Comparison of ENCODE assay signal across 8 cellular contexts in the genomic region with DNA sequence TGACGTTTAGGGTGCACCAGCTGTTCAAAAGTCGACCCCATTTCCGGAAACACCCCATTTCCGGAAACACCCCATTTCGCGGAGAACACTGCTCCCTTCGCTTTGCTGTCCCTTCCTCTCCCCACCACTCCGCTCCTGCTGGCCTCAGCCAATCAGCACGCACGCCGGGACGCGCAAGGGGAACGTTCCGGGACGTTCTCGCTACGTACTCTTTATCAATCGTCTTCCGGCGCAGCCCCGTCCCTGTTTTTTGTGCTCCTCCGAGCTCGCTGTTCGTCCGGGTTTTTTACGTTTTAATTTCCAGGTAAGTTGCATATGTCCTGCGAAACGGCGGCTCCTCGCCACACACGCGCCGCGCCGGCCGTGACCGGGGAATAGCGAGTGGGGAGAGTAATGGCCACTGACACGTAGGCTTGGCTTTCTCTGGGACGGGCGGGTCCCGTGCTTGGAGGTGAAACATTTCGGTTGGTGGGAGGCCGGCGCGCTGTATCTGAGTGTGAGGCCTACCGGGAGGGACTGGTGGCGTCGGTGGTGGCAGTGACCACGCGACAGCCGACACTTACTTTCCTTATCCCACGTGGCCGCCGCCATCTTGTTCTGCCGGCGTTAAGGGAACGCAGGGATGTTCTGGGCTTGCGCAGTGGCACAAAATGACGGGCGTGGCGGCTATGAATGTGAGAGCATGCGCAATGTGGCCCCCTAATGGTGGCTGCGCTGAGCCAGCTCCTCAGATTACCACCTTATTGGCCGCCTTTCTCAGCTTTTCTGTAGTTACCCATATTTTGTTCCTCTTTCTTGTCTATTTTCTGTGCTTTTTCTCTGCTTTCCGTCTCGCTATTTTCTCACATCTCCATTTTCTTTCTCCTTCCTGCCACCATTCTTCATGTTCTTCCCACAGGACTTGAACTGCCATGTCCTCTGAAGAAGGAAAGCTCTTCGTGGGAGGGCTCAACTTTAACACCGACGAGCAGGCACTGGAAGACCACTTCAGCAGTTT. TPM values are rescaled to one million over a fixed set of nuclear protein-coding genes. Genes with fewer than 3 reads are reported as not detected.
DNase-seq lines count a peak whose midpoint lies in the region; ATAC-seq, FAIRE-seq and TF ChIP-seq lines count a peak whose summit lies in the region.

A gene (plus strand): TSS at position 215 of the 997 bp plus-strand sequence. CDS start 697 bp downstream, at position 912.

- H3K79me2 ChIP-seq in trophoblast cell (ENCODE audit: control insufficient read depth, insufficient read depth, low read length, poor library complexity) = peaks cover 10% of the 10 kb centered on the region

- H3K9me3 ChIP-seq in adipocyte (ENCODE audit: control insufficient read depth, low read length) (no peaks in the 10 kb centered on the region), cardiac muscle cell (ENCODE audit: low read depth) (no peaks in the 10 kb centered on the region), trophoblast cell (ENCODE audit: insufficient read depth, low read depth, low read length) (no peaks in the 10 kb centered on the region), tibial nerve (no peaks in the 10 kb centered on the region)

- peak within 1 kb of the TSS; percentile 92 for H4K12ac ChIP-seq in trophoblast cell (ENCODE audit: low read depth, low read length)

- H2BK12ac ChIP-seq in trophoblast cell (ENCODE audit: low read length) = no peak within 1 kb of the TSS

- H4K8ac ChIP-seq in trophoblast cell (ENCODE audit: low read depth, low read length) = peak within 1 kb of the TSS; percentile 99

- peak within 1 kb of the TSS; percentile 78 for H2BK5ac ChIP-seq in trophoblast cell (ENCODE audit: low read depth, low read length, poor library complexity)

- H3K4ac ChIP-seq in trophoblast cell (ENCODE audit: low read depth, low read length) = peak within 1 kb of the TSS; percentile 94

- peak within 1 kb of the TSS; percentile 99 for H3K27ac ChIP-seq in cardiac muscle cell
- H3K27ac ChIP-seq in trophoblast cell (ENCODE audit: low read depth, low read length) = peak within 1 kb of the TSS; percentile 95
- H3K27ac ChIP-seq in tibial nerve = peak within 1 kb of the TSS; percentile 94 to 100 (median 99)

- peak within 1 kb of the TSS; percentile 89 for H3K4me3 ChIP-seq in adipocyte (ENCODE audit: low read length)
- H3K4me3 ChIP-seq in cardiac muscle cell = peak within 1 kb of the TSS; percentile 83
- H3K4me3 ChIP-seq in trophoblast cell (ENCODE audit: low read depth, low read length) = peak within 1 kb of the TSS; percentile 97
- peak within 1 kb of the TSS; percentile 48 to 79 (median 63) for H3K4me3 ChIP-seq in tibial nerve

- DNase-seq in GM12891 (ENCODE audit: insufficient read length, low spot score) (peak; percentile 61), NCI-H1436 treated with DMSO at 0.1 percent for 48 hours (lab: John Stamatoyannopoulos, UW) (peak; percentile 34), T follicular helper cell (ENCODE audit: low read depth) (peak; percentile 88), adipocyte (ENCODE audit: low read depth) (peak; percentile 93), cardiac muscle cell (ENCODE audit: low read depth in 1 of 2, low spot score in 1 of 2) (peak; percentile 84 to 95), trophoblast cell (peak; percentile 78 to 87), tibial nerve (ENCODE audit: low spot score in 2 of 2) (peak; percentile 80 to 86)

- TF ChIP-seq POLR2A in GM12891 (IDR thresholded peaks at IDR 0.05; ENCODE audit: low read depth, low read length) = peak; percentile 91
- peak; percentile 84 to 86 for TF ChIP-seq POLR2A in tibial nerve (IDR thresholded peaks at IDR 0.05)

- TF ChIP-seq CTCF in cardiac muscle cell (IDR thresholded peaks at IDR 0.05; ENCODE audit: low read depth, low read length) = peak; percentile 46
- TF ChIP-seq CTCF in tibial nerve (IDR thresholded peaks at IDR 0.05) = peak; percentile 27 to 61 (median 40)

- H3K36me3 ChIP-seq in adipocyte (ENCODE audit: control insufficient read depth, insufficient read depth, low read length, severe bottlenecking) (peaks cover 43% of the 10 kb centered on the region), cardiac muscle cell (peaks cover 18% of the 10 kb centered on the region), trophoblast cell (ENCODE audit: control insufficient read depth in 1 of 2, insufficient read depth in 2 of 2, low read length in 2 of 2) (peaks cover 17 to 31% of the 10 kb centered on the region in 2 experiments), tibial nerve (peaks cover 0 to 46% (median 0%) of the 10 kb centered on the region in 3 donors)

- H3K9ac ChIP-seq in adipocyte (ENCODE audit: low read length) = peak within 1 kb of the TSS; percentile 100
- H3K9ac ChIP-seq in trophoblast cell (ENCODE audit: low read length) = peak within 1 kb of the TSS; percentile 100

- H3K4me1 ChIP-seq in adipocyte (ENCODE audit: control insufficient read depth, insufficient read depth, low read length) (peaks cover 16% of the 10 kb centered on the region), cardiac muscle cell (ENCODE audit: low read depth) (no peaks in the 10 kb centered on the region), trophoblast cell (ENCODE audit: control insufficient read depth in 1 of 2, insufficient read depth in 2 of 2, low read length in 2 of 2) (peaks cover 10 to 12% of the 10 kb centered on the region in 2 experiments), tibial nerve (peaks cover 0 to 20% (median 12%) of the 10 kb centered on the region in 4 donors)

- H3K27me3 ChIP-seq in adipocyte (replicated peaks; ENCODE audit: control insufficient read depth, insufficient read depth, low read length) = no peaks in the 10 kb centered on the region
- no peaks in the 10 kb centered on the region for H3K27me3 ChIP-seq in cardiac muscle cell
- no peaks in the 10 kb centered on the region for H3K27me3 ChIP-seq in trophoblast cell (ENCODE audit: insufficient read depth, low read length)
- H3K27me3 ChIP-seq in tibial nerve = no peaks in the 10 kb centered on the region

- H2AFZ ChIP-seq in trophoblast cell (ENCODE audit: insufficient read depth, low read length, poor library complexity) = peak within 1 kb of the TSS; percentile 87

- H2BK120ac ChIP-seq in trophoblast cell (ENCODE audit: insufficient read depth, low read length, poor library complexity) = peak within 1 kb of the TSS; percentile 93

- peak within 1 kb of the TSS; percentile 98 for H3K14ac ChIP-seq in trophoblast cell (ENCODE audit: low read length)

- WGBS in trophoblast cell (ENCODE audit: extremely low coverage, insufficient coverage, insufficient read length) = no CpG with 5 or more reads among the region's 71 CpGs
- WGBS in tibial nerve, 2 donors = 1 to 37% methylated on average over 30 to 71 of the region's 71 CpGs

- peak in 1 of 2 donors; percentile 97 for TF ChIP-seq EP300 in tibial nerve (IDR thresholded peaks at IDR 0.05)

- peak within 1 kb of the TSS; percentile 91 for H2AK5ac ChIP-seq in trophoblast cell (ENCODE audit: low read length)

- ATAC-seq in HG02798 (IDR thresholded peaks at IDR 0.05; ENCODE audit: poor library complexity, unreplicated experiment) = peak; percentile 94

- H3K4me2 ChIP-seq in trophoblast cell (ENCODE audit: low read length) = peak within 1 kb of the TSS; percentile 71

- H3K23ac ChIP-seq in trophoblast cell (ENCODE audit: low read length) = no peak within 1 kb of the TSS

- H3K18ac ChIP-seq in trophoblast cell (ENCODE audit: low read length) = peak within 1 kb of the TSS; percentile 96

- peaks cover 12% of the 10 kb centered on the region for H3K79me1 ChIP-seq in trophoblast cell (ENCODE audit: low read length)

- H4K91ac ChIP-seq in trophoblast cell (ENCODE audit: low read depth, low read length) = peak within 1 kb of the TSS; percentile 99

- peak; percentile 100 for FAIRE-seq in GM12891 (lab: Jason Lieb, UNC)

TF ChIP-seq in GM12891, 5 proteins besides CTCF, POLR2A, EP300 and RAD21:
- TF ChIP-seq PAX5 (IDR thresholded peaks at IDR 0.05; ENCODE audit: insufficient read depth, low read length, severe bottlenecking) (no peak), SPI1 (IDR thresholded peaks at IDR 0.05; ENCODE audit: low read depth, low read length) (0 out of 2 replicates have a peak, but pooled peaks have one; percentile 7), TAF1 (IDR thresholded peaks at IDR 0.05; ENCODE audit: low read depth, low read length) (peak; percentile 58), POU2F2 (IDR thresholded peaks at IDR 0.05; ENCODE audit: low read depth, low read length) (peak; percentile 18; the same call in 1 of the 2 replicates), POLR2AphosphoS5 (IDR thresholded peaks at IDR 0.05; ENCODE audit: low read depth, low read length) (peak; percentile 89)

RNA-seq across cellular contexts. Expression of the gene that starts here (rescaled TPM):
- 247 TPM for polyA plus RNA-seq in GM12891 (2012; ENCODE audit: low read depth, missing spikeins)
- total RNA-seq in cardiac muscle cell (47.8 and 70.8 TPM in 2 replicates), tibial nerve (100 to 1,000 TPM; 170 to 235 (median 217) TPM)
- polyA plus RNA-seq in cardiac muscle cell = 45.2 and 65.7 TPM in 2 replicates
- 159 and 161 TPM in 2 replicates for polyA plus RNA-seq in trophoblast cell (2013)

Comparison
In these comparisons a context has a peak if more than half of its experiments do, and no peak if none do; other contexts are left out.
1. Peak in every context shown above with its lines: DNase-seq, ATAC-seq, H3K4me3 ChIP-seq and H3K27ac ChIP-seq.
2. DNase-seq: peak in every context shown above with its lines; median percentile 93 in adipocyte; 90 in cardiac muscle cell; 88 in T follicular helper cell; 83 in tibial nerve; 82 in trophoblast cell; 61 in GM12891; 34 in NCI-H1436 treated with DMSO at 0.1 percent for 48 hours.